ENCODE assay signal across 18 cellular contexts in genomic region chr2:15776629-15776919, GRCh38.
"Had no signal": no experiment of that assay in that cellular context is flagged by ENCODE, and none has a peak within 500 bp of the region (broad histone marks: within the 10 kb centered on the region; RNA-seq: fewer than 3 reads in every experiment).

No MANE protein-coding gene starts in this region.

- H3K27ac ChIP-seq: adrenal gland, gastrocnemius medialis, heart right ventricle, prostate gland, stomach, testis, upper lobe of left lung, WERI-Rb-1 had no signal

- H3K27me3 ChIP-seq: adrenal gland, gastrocnemius medialis, testis, upper lobe of left lung had no signal

- ATAC-seq: activated CD4-positive, alpha-beta T cell treated with anti-CD3 and anti-CD28 coated beads for 36 hours; activated T-cell treated with anti-CD3 and anti-CD28 coated beads, Interleukin-2, amount 50 U/mL, for 4 hours; gastrocnemius medialis; heart right ventricle; left colon; sciatic nerve had no signal

- H3K36me3 ChIP-seq: adrenal gland, gastrocnemius medialis, heart right ventricle, prostate gland, stomach, upper lobe of left lung, WERI-Rb-1 had no signal

- H3K9me3 ChIP-seq: adrenal gland, gastrocnemius medialis, heart right ventricle, prostate gland, stomach, testis, upper lobe of left lung had no signal

- H3K4me3 ChIP-seq: adrenal gland, gastrocnemius medialis, heart right ventricle, prostate gland, stomach, testis, upper lobe of left lung had no signal

- DNase-seq: activated CD4-positive, alpha-beta memory T cell treated with anti-CD3 and anti-CD28 coated beads, Interleukin-2, amount 10 ng/mL, durations not matched to agents 7 days and 5 days; activated CD4-positive, alpha-beta T cell treated with anti-CD3 and anti-CD28 coated beads for 36 hours; activated effector memory CD4-positive, alpha-beta T cell treated with Interleukin-2 at 50 U/mL for 16 hours; activated T-cell treated with anti-CD3 and anti-CD28 coated beads, Interleukin-2, amount 50 U/mL, for 4 hours; adrenal gland; cortex of kidney; effector CD8-positive, alpha-beta T cell; gastrocnemius medialis; heart right ventricle; left colon; midbrain; stimulated activated CD4-positive, alpha-beta T cell treated with anti-CD3 and anti-CD28 coated beads, Interleukin-1b, Interleukin-23, amount 100 ng/mL, for 48 hours; stomach; testis; upper lobe of left lung; WERI-Rb-1 had no signal

- H3K4me1 ChIP-seq: adrenal gland, gastrocnemius medialis, heart right ventricle, prostate gland, stomach, testis, upper lobe of left lung had no signal
